1 cellular context compared by ENCODE assay signal in the genomic region with DNA sequence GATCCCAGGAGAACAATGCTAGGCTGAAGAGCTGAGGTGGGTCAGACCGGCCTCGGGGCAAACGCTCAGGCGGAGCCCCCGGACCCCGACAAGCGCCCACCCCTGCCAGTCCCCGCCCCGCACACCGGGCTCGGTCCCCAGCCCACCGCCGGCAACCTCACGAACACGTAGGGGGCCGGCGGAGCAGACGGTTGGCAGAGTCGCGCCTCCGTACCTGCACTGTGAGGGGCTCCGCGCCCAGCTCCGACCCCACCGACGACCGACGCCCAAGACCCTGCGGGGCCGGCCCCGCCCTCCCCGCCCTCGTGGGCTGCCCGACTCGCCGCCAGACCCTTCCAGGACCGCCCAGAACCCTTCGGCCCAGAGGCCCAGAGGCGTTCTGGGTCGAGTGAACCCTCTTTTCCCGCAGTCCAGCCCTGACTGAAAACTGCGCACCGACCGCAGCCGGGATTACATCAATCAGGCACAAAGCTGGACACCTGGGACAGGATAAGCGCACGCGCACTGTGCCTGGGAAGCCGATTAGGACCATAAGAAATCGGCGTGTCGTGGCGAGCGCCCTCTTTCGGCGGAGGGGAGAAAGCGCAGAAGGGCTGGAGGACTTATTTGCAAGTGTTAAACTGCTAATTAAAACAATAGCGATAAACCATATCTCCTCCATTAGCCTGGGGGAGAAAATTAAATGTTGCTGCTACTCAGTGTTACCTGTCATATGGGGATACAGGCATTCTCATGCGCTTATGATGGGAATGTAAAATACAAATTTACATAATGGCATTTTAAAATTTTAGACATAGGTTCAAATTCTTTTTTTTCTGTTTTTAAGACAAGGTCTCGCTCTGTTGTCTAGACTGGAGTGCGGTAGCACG.
TF ChIP-seq lines count a peak whose summit lies in the region.

No MANE protein-coding gene starts in this region.

TF ChIP-seq in GM12878, 131 proteins besides CTCF, POLR2A, EP300 and RAD21 (continued from another document and continues in another):
- TF ChIP-seq RELA (IDR thresholded peaks at IDR 0.05; ENCODE audit: borderline replicate concordance, partially characterized antibody): peak; percentile 65
- TF ChIP-seq, protein P1, sequence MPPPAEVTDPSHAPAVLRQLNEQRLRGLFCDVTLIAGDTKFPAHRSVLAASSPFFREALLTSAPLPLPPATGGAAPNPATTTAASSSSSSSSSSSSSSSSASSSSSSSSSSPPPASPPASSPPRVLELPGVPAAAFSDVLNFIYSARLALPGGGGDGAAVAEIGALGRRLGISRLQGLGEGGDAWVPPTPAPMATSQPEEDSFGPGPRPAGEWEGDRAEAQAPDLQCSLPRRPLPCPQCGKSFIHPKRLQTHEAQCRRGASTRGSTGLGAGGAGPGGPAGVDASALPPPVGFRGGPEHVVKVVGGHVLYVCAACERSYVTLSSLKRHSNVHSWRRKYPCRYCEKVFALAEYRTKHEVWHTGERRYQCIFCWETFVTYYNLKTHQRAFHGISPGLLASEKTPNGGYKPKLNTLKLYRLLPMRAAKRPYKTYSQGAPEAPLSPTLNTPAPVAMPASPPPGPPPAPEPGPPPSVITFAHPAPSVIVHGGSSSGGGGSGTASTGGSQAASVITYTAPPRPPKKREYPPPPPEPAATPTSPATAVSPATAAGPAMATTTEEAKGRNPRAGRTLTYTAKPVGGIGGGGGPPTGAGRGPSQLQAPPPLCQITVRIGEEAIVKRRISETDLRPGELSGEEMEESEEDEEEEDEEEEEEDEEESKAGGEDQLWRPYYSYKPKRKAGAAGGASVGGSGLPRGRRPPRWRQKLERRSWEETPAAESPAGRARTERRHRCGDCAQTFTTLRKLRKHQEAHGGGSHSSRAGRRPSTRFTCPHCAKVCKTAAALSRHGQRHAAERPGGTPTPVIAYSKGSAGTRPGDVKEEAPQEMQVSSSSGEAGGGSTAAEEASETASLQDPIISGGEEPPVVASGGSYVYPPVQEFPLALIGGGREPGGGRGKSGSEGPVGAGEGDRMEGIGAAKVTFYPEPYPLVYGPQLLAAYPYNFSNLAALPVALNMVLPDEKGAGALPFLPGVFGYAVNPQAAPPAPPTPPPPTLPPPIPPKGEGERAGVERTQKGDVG (CRISPR knock-in tag; IDR thresholded peaks at IDR 0.05): no peak
- TF ChIP-seq IKZF2 (IDR thresholded peaks at IDR 0.05): peak in 1 of 2 experiments; percentile 5; a peak in 1 of 4 replicates
- TF ChIP-seq, protein P2, sequence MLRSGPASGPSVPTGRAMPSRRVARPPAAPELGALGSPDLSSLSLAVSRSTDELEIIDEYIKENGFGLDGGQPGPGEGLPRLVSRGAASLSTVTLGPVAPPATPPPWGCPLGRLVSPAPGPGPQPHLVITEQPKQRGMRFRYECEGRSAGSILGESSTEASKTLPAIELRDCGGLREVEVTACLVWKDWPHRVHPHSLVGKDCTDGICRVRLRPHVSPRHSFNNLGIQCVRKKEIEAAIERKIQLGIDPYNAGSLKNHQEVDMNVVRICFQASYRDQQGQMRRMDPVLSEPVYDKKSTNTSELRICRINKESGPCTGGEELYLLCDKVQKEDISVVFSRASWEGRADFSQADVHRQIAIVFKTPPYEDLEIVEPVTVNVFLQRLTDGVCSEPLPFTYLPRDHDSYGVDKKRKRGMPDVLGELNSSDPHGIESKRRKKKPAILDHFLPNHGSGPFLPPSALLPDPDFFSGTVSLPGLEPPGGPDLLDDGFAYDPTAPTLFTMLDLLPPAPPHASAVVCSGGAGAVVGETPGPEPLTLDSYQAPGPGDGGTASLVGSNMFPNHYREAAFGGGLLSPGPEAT (IDR thresholded peaks at IDR 0.05; ENCODE audit: low read depth): no peak
- TF ChIP-seq RB1 (IDR thresholded peaks at IDR 0.05; ENCODE audit: borderline replicate concordance): peak; percentile 95; the same call in 1 of the 2 replicates
- no peak for TF ChIP-seq SREBF1 (IDR thresholded peaks at IDR 0.05; ENCODE audit: low read length)
- TF ChIP-seq FOS (IDR thresholded peaks at IDR 0.05; ENCODE audit: borderline replicate concordance, extremely low read depth, insufficient read length): no peak
- no peak; the same call in 1 of the 2 replicates for TF ChIP-seq RCOR1 (conservative IDR thresholded peaks at IDR 0.05; ENCODE audit: low read depth, low read length)
- TF ChIP-seq STAT1 (conservative IDR thresholded peaks at IDR 0.05): 0 out of 2 replicates have a peak, but pooled peaks have one; percentile 84
- TF ChIP-seq, protein P3, sequence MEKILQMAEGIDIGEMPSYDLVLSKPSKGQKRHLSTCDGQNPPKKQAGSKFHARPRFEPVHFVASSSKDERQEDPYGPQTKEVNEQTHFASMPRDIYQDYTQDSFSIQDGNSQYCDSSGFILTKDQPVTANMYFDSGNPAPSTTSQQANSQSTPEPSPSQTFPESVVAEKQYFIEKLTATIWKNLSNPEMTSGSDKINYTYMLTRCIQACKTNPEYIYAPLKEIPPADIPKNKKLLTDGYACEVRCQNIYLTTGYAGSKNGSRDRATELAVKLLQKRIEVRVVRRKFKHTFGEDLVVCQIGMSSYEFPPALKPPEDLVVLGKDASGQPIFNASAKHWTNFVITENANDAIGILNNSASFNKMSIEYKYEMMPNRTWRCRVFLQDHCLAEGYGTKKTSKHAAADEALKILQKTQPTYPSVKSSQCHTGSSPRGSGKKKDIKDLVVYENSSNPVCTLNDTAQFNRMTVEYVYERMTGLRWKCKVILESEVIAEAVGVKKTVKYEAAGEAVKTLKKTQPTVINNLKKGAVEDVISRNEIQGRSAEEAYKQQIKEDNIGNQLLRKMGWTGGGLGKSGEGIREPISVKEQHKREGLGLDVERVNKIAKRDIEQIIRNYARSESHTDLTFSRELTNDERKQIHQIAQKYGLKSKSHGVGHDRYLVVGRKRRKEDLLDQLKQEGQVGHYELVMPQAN (conservative IDR thresholded peaks at IDR 0.05): no peak
- no peak for TF ChIP-seq SUZ12 (IDR thresholded peaks at IDR 0.05; ENCODE audit: unreplicated experiment)
- TF ChIP-seq, protein P4, sequence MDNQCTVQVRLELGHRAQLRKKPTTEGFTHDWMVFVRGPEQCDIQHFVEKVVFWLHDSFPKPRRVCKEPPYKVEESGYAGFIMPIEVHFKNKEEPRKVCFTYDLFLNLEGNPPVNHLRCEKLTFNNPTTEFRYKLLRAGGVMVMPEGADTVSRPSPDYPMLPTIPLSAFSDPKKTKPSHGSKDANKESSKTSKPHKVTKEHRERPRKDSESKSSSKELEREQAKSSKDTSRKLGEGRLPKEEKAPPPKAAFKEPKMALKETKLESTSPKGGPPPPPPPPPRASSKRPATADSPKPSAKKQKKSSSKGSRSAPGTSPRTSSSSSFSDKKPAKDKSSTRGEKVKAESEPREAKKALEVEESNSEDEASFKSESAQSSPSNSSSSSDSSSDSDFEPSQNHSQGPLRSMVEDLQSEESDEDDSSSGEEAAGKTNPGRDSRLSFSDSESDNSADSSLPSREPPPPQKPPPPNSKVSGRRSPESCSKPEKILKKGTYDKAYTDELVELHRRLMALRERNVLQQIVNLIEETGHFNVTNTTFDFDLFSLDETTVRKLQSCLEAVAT (IDR thresholded peaks at IDR 0.05): no peak; the same call in 1 of the 2 replicates
- TF ChIP-seq NR2C2 (IDR thresholded peaks at IDR 0.05; ENCODE audit: borderline replicate concordance, control insufficient read depth, insufficient read length, low read depth): no peak
- no peak for TF ChIP-seq SIN3A (IDR thresholded peaks at IDR 0.05; ENCODE audit: low read depth, low read length)
- peak; percentile 48; the same call in 1 of the 2 replicates for TF ChIP-seq TBL1XR1 (IDR thresholded peaks at IDR 0.05; ENCODE audit: low read depth, low read length)
- TF ChIP-seq, protein P5, sequence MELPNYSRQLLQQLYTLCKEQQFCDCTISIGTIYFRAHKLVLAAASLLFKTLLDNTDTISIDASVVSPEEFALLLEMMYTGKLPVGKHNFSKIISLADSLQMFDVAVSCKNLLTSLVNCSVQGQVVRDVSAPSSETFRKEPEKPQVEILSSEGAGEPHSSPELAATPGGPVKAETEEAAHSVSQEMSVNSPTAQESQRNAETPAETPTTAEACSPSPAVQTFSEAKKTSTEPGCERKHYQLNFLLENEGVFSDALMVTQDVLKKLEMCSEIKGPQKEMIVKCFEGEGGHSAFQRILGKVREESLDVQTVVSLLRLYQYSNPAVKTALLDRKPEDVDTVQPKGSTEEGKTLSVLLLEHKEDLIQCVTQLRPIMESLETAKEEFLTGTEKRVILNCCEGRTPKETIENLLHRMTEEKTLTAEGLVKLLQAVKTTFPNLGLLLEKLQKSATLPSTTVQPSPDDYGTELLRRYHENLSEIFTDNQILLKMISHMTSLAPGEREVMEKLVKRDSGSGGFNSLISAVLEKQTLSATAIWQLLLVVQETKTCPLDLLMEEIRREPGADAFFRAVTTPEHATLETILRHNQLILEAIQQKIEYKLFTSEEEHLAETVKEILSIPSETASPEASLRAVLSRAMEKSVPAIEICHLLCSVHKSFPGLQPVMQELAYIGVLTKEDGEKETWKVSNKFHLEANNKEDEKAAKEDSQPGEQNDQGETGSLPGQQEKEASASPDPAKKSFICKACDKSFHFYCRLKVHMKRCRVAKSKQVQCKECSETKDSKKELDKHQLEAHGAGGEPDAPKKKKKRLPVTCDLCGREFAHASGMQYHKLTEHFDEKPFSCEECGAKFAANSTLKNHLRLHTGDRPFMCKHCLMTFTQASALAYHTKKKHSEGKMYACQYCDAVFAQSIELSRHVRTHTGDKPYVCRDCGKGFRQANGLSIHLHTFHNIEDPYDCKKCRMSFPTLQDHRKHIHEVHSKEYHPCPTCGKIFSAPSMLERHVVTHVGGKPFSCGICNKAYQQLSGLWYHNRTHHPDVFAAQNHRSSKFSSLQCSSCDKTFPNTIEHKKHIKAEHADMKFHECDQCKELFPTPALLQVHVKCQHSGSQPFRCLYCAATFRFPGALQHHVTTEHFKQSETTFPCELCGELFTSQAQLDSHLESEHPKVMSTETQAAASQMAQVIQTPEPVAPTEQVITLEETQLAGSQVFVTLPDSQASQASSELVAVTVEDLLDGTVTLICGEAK (IDR thresholded peaks at IDR 0.05; ENCODE audit: borderline replicate concordance): no peak
- TF ChIP-seq TARDBP (IDR thresholded peaks at IDR 0.05; ENCODE audit: borderline replicate concordance): no peak
- TF ChIP-seq, protein P6, sequence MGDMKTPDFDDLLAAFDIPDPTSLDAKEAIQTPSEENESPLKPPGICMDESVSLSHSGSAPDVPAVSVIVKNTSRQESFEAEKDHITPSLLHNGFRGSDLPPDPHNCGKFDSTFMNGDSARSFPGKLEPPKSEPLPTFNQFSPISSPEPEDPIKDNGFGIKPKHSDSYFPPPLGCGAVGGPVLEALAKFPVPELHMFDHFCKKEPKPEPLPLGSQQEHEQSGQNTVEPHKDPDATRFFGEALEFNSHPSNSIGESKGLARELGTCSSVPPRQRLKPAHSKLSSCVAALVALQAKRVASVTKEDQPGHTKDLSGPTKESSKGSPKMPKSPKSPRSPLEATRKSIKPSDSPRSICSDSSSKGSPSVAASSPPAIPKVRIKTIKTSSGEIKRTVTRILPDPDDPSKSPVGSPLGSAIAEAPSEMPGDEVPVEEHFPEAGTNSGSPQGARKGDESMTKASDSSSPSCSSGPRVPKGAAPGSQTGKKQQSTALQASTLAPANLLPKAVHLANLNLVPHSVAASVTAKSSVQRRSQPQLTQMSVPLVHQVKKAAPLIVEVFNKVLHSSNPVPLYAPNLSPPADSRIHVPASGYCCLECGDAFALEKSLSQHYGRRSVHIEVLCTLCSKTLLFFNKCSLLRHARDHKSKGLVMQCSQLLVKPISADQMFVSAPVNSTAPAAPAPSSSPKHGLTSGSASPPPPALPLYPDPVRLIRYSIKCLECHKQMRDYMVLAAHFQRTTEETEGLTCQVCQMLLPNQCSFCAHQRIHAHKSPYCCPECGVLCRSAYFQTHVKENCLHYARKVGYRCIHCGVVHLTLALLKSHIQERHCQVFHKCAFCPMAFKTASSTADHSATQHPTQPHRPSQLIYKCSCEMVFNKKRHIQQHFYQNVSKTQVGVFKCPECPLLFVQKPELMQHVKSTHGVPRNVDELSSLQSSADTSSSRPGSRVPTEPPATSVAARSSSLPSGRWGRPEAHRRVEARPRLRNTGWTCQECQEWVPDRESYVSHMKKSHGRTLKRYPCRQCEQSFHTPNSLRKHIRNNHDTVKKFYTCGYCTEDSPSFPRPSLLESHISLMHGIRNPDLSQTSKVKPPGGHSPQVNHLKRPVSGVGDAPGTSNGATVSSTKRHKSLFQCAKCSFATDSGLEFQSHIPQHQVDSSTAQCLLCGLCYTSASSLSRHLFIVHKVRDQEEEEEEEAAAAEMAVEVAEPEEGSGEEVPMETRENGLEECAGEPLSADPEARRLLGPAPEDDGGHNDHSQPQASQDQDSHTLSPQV (IDR thresholded peaks at IDR 0.05): peak; percentile 74; the same call in 1 of the 2 replicates
- peak; percentile 50; the same call in 1 of the 2 replicates for TF ChIP-seq CHD2 (IDR thresholded peaks at IDR 0.05; ENCODE audit: borderline replicate concordance, low read depth, low read length)
- TF ChIP-seq, protein P7, sequence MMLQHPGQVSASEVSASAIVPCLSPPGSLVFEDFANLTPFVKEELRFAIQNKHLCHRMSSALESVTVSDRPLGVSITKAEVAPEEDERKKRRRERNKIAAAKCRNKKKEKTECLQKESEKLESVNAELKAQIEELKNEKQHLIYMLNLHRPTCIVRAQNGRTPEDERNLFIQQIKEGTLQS (IDR thresholded peaks at IDR 0.05; ENCODE audit: borderline replicate concordance, extremely low read depth, low read depth, low read length): no peak
- TF ChIP-seq STAT3 (IDR thresholded peaks at IDR 0.05; ENCODE audit: low read depth, low read length): no peak
- no peak for TF ChIP-seq POLR2AphosphoS2 (IDR thresholded peaks at IDR 0.05; ENCODE audit: low read depth, low read length)
- TF ChIP-seq, protein P8, sequence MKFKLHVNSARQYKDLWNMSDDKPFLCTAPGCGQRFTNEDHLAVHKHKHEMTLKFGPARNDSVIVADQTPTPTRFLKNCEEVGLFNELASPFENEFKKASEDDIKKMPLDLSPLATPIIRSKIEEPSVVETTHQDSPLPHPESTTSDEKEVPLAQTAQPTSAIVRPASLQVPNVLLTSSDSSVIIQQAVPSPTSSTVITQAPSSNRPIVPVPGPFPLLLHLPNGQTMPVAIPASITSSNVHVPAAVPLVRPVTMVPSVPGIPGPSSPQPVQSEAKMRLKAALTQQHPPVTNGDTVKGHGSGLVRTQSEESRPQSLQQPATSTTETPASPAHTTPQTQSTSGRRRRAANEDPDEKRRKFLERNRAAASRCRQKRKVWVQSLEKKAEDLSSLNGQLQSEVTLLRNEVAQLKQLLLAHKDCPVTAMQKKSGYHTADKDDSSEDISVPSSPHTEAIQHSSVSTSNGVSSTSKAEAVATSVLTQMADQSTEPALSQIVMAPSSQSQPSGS (IDR thresholded peaks at IDR 0.05; ENCODE audit: low read length): no peak
- TF ChIP-seq MEF2A (IDR thresholded peaks at IDR 0.05; ENCODE audit: insufficient read depth, low read depth, low read length): no peak
- TF ChIP-seq SP1 (IDR thresholded peaks at IDR 0.05; ENCODE audit: low read depth, low read length): no peak
